In genomic region chr2:138228101-138228500, GRCh38 we compare ENCODE assay signal across 33 cellular contexts.
"Had no signal": no experiment of that assay in that cellular context is flagged by ENCODE, and none has a peak within 500 bp of the region (broad histone marks: within the 10 kb centered on the region; RNA-seq: fewer than 3 reads in every experiment).

No MANE protein-coding gene starts in this region.

- H3K36me3 Mint-ChIP-seq: activated naive CD4-positive, alpha-beta T cell treated with anti-CD3 and anti-CD28 coated beads, Interleukin-2, amount 10 ng/mL, durations not matched to agents 7 days and 5 days; activated naive CD8-positive, alpha-beta T cell; brain had no signal

- DNase-seq: activated CD4-positive, alpha-beta T cell treated with anti-CD3 and anti-CD28 coated beads, Interleukin-2, amount 10 ng/mL, durations not matched to agents 24 days and 14 days; activated CD4-positive, alpha-beta T cell treated with anti-CD3 and anti-CD28 coated beads, Interleukin-2, amount 50 U/mL, for 48 hours; activated CD8-positive, alpha-beta T cell treated with anti-CD3 and anti-CD28 coated beads, Interleukin-2, amount 10 ng/mL, durations not matched to agents 7 days and 5 days; activated effector memory CD4-positive, alpha-beta T cell treated with Interleukin-2 at 50 U/mL for 16 hours; activated naive CD4-positive, alpha-beta T cell treated with anti-CD3 and anti-CD28 coated beads, Interleukin-2, amount 10 ng/mL, durations not matched to agents 7 days and 5 days; activated naive CD8-positive, alpha-beta T cell treated with anti-CD3 and anti-CD28 coated beads, Interleukin-2, amount 50 U/mL, for 24 hours; activated T-cell treated with anti-CD3 and anti-CD28 coated beads for 4 hours; activated T-cell treated with anti-CD3 and anti-CD28 coated beads, Interleukin-2, amount 50 U/mL, for 4 hours; anterior cingulate cortex; caudate nucleus; cerebellar nuclear complex; MM.1S; MV-4-11; NCI-H1092; NCI-H1436 treated with DMSO at 0.1 percent for 48 hours; NCI-H187; NCI-H2029 treated with DMSO at 0.1 percent for 48 hours; NCI-H2107; NCI-H2171; NCI-H510A; NCI-H526; NCI-H748 treated with DMSO at 0.1 percent for 48 hours; NK-92 treated with Interleukin-12 subunit alpha and Interleukin-12 subunit beta, amount 100 ng/mL, for 24 hours; PC-9; T1000 had no signal

- H3K27ac ChIP-seq: KMS-11, PC-9, RWPE1 had no signal

- H3K4me1 Mint-ChIP-seq: activated CD4-positive, alpha-beta T cell treated with anti-CD3 and anti-CD28 coated beads, Interleukin-2, amount 10 ng/mL, durations not matched to agents 24 days and 14 days; activated naive CD4-positive, alpha-beta T cell treated with anti-CD3 and anti-CD28 coated beads, Interleukin-2, amount 10 ng/mL, durations not matched to agents 7 days and 5 days; activated naive CD8-positive, alpha-beta T cell treated with anti-CD3 and anti-CD28 coated beads, Interleukin-2, amount 50 U/mL, for 24 hours; brain had no signal

- H3K4me2 ChIP-seq: KMS-11, PC-9 had no signal

- H3K4me3 ChIP-seq: PC-9 had no signal

- H2AFZ ChIP-seq: PC-9 had no signal

- H3K4me3 Mint-ChIP-seq: activated CD4-positive, alpha-beta T cell treated with anti-CD3 and anti-CD28 coated beads, Interleukin-2, amount 10 ng/mL, durations not matched to agents 24 days and 14 days; activated CD8-positive, alpha-beta T cell treated with anti-CD3 and anti-CD28 coated beads, Interleukin-2, amount 10 ng/mL, durations not matched to agents 7 days and 5 days; activated naive CD4-positive, alpha-beta T cell treated with anti-CD3 and anti-CD28 coated beads, Interleukin-2, amount 10 ng/mL, durations not matched to agents 7 days and 5 days; activated naive CD8-positive, alpha-beta T cell; activated naive CD8-positive, alpha-beta T cell treated with anti-CD3 and anti-CD28 coated beads, Interleukin-2, amount 50 U/mL, for 24 hours; activated T-cell treated with anti-CD3 and anti-CD28 coated beads, Interleukin-2, amount 50 U/mL, for 4 hours; brain had no signal

- H3K9me3 Mint-ChIP-seq: activated CD4-positive, alpha-beta T cell treated with anti-CD3 and anti-CD28 coated beads, Interleukin-2, amount 10 ng/mL, durations not matched to agents 24 days and 14 days; activated naive CD4-positive, alpha-beta T cell treated with anti-CD3 and anti-CD28 coated beads, Interleukin-2, amount 10 ng/mL, durations not matched to agents 7 days and 5 days; brain had no signal

- FAIRE-seq: bronchial epithelial cell, RCC 7860, TTC549 had no signal

- H3K27ac Mint-ChIP-seq: activated CD4-positive, alpha-beta T cell treated with anti-CD3 and anti-CD28 coated beads, Interleukin-2, amount 10 ng/mL, durations not matched to agents 24 days and 14 days; activated CD8-positive, alpha-beta T cell treated with anti-CD3 and anti-CD28 coated beads, Interleukin-2, amount 10 ng/mL, durations not matched to agents 7 days and 5 days; activated naive CD4-positive, alpha-beta T cell treated with anti-CD3 and anti-CD28 coated beads, Interleukin-2, amount 10 ng/mL, durations not matched to agents 7 days and 5 days; activated naive CD8-positive, alpha-beta T cell; activated naive CD8-positive, alpha-beta T cell treated with anti-CD3 and anti-CD28 coated beads, Interleukin-2, amount 50 U/mL, for 24 hours; brain had no signal

- H3K27me3 Mint-ChIP-seq: activated CD4-positive, alpha-beta T cell treated with anti-CD3 and anti-CD28 coated beads, Interleukin-2, amount 10 ng/mL, durations not matched to agents 24 days and 14 days; activated naive CD4-positive, alpha-beta T cell treated with anti-CD3 and anti-CD28 coated beads, Interleukin-2, amount 10 ng/mL, durations not matched to agents 7 days and 5 days; activated naive CD8-positive, alpha-beta T cell treated with anti-CD3 and anti-CD28 coated beads, Interleukin-2, amount 50 U/mL, for 24 hours had no signal

- ATAC-seq: activated CD8-positive, alpha-beta T cell treated with anti-CD3 and anti-CD28 coated beads, Interleukin-2, amount 10 ng/mL, durations not matched to agents 7 days and 5 days; activated naive CD8-positive, alpha-beta T cell treated with anti-CD3 and anti-CD28 coated beads, Interleukin-2, amount 50 U/mL, for 24 hours; activated T-cell treated with anti-CD3 and anti-CD28 coated beads, Interleukin-2, amount 50 U/mL, for 4 hours; Right ventricle myocardium inferior had no signal

- H3K9ac ChIP-seq: KMS-11 had no signal
